24 cellular contexts compared by ENCODE assay signal in the genomic region with DNA sequence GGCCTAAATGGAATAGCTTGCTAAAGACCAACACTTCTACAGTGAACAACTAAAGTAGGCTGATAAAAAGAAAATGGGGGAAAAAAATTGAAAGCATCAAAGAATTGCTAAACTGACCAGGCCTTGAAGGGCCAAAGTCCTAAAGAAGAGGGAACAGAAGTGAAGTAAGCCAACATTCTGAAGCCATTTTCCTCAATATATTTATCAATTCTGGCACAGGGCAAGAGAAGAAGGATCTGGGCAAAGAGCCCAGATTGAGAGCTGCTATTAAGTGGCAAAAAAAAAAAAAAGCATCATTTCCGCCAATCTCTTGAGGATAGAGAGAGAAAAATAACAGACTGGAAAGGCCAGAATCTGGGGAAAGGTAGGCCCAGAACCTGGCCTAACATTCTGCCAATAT. TPM values are rescaled to one million over a fixed set of nuclear protein-coding genes. Genes with fewer than 3 reads are reported as not detected.
DNase-seq lines count a peak whose midpoint lies in the region; ATAC-seq and TF ChIP-seq lines count a peak whose summit lies in the region.
"Had no signal": no experiment of that assay in that cellular context is flagged by ENCODE, and none has a peak within 500 bp of the region (broad histone marks: within the 10 kb centered on the region; RNA-seq: fewer than 3 reads in every experiment).

No MANE protein-coding gene starts in this region.

- 57 to 62% methylated on average over 1 of the region's 1 CpG for WGBS in testis, 2 donors

- H3K27ac ChIP-seq in testis = no peak overlapping the region
- H3K27ac ChIP-seq: BLaER1 treated with 17β-estradiol and CSF1 and Interleukin-3, amounts not matched to agents 10 nM and 100 nM; SK-N-MC; stomach had no signal

- H3K36me3 ChIP-seq in testis (ENCODE audit: low read depth, missing control alignments) = no peaks in the 10 kb centered on the region

- no peak overlapping the region for H3K4me3 Mint-ChIP-seq in activated T-helper 17 cell treated with anti-CD3 and anti-CD28 coated beads, Interleukin-2, amount 50 U/mL, for 72 hours
- H3K4me3 Mint-ChIP-seq: dendritic cell treated with granulocyte-macrophage colony-stimulating factor and Interleukin-4, amounts not matched to agents 40 ng/mL and 50 ng/mL, for 4 days; neural crest cell had no signal

- H3K36me3 Mint-ChIP-seq in activated T-helper 17 cell treated with anti-CD3 and anti-CD28 coated beads, Interleukin-2, amount 50 U/mL, for 72 hours (ENCODE audit: low read depth) = peaks cover 52% of the 10 kb centered on the region

- no peaks in the 10 kb centered on the region for H3K9me3 ChIP-seq in testis

- H3K27ac Mint-ChIP-seq in activated T-helper 17 cell treated with anti-CD3 and anti-CD28 coated beads, Interleukin-2, amount 50 U/mL, for 72 hours = peak overlapping the region; percentile 47
- H3K27ac Mint-ChIP-seq: dendritic cell treated with granulocyte-macrophage colony-stimulating factor and Interleukin-4, amounts not matched to agents 40 ng/mL and 50 ng/mL, for 4 days had no signal

- H3K27me3 Mint-ChIP-seq in activated T-helper 17 cell treated with anti-CD3 and anti-CD28 coated beads, Interleukin-2, amount 50 U/mL, for 72 hours = no peaks in the 10 kb centered on the region
- H3K27me3 Mint-ChIP-seq: dendritic cell treated with granulocyte-macrophage colony-stimulating factor and Interleukin-4, amounts not matched to agents 40 ng/mL and 50 ng/mL, for 4 days had no signal

- intact Hi-C loops in left colon (cut with DNase I, micrococcal nuclease) = no loop called here
- intact Hi-C loops in testis (cut with DNase I; ENCODE audit: low total_unique reads) = no loop called here

- H3K4me1 ChIP-seq in testis = no peaks in the 10 kb centered on the region
- H3K4me1 ChIP-seq: BLaER1 treated with 17β-estradiol and CSF1 and Interleukin-3, amounts not matched to agents 10 nM and 100 nM had no signal

- H3K27me3 ChIP-seq in testis = no peaks in the 10 kb centered on the region
- H3K27me3 ChIP-seq: BLaER1 treated with 17β-estradiol and CSF1 and Interleukin-3, amounts not matched to agents 10 nM and 100 nM; stomach had no signal

- no peak for TF ChIP-seq CTCF in testis (IDR thresholded peaks at IDR 0.05)

- peaks cover 14% of the 10 kb centered on the region for H3K9me3 Mint-ChIP-seq in activated T-helper 17 cell treated with anti-CD3 and anti-CD28 coated beads, Interleukin-2, amount 50 U/mL, for 72 hours

- DNase-seq in NCI-H2081 (lab: John Stamatoyannopoulos, UW) (peak; percentile 22 to 82), NCI-H2081 treated with DMSO at 0.1 percent for 48 hours (lab: John Stamatoyannopoulos, UW) (no peak), left colon (no peak), testis (peak; percentile 26), kidney tubule cell (ENCODE audit: low spot score) (no peak)
- DNase-seq: activated CD4-positive, alpha-beta T cell treated with anti-CD3 and anti-CD28 coated beads for 4 hours; activated naive CD4-positive, alpha-beta T cell; aorta; DMS153; glutamatergic neuron; Kasumi-1; mesenchymal stem cell; NCI-H748 treated with DMSO at 0.1 percent for 48 hours; right cardiac atrium; stimulated activated CD4-positive, alpha-beta T cell treated with anti-CD3 and anti-CD28 coated beads, Interleukin-1b, Interleukin-23, amount 100 ng/mL, for 48 hours; stomach had no signal

- H3K4me3 ChIP-seq in testis = no peak overlapping the region
- H3K4me3 ChIP-seq: BLaER1 treated with 17β-estradiol and CSF1 and Interleukin-3, amounts not matched to agents 10 nM and 100 nM; SK-N-MC; stomach had no signal

- H3K4me1 Mint-ChIP-seq in activated T-helper 17 cell treated with anti-CD3 and anti-CD28 coated beads, Interleukin-2, amount 50 U/mL, for 72 hours = no peaks in the 10 kb centered on the region
- H3K4me1 Mint-ChIP-seq: neural crest cell had no signal

- no peak for ATAC-seq in activated T-helper 17 cell treated with anti-CD3 and anti-CD28 coated beads, Interleukin-2, amount 50 U/mL, for 72 hours (replicated peaks)
- ATAC-seq in left colon (peak; percentile 41), HG03439 (IDR thresholded peaks at IDR 0.05; ENCODE audit: unreplicated experiment) (no peak), HG02938 (IDR thresholded peaks at IDR 0.05; ENCODE audit: unreplicated experiment) (no peak)
- ATAC-seq: Panc1 had no signal

- no peak for TF ChIP-seq POLR2A in testis (IDR thresholded peaks at IDR 0.05)

RNA-seq across cellular contexts. Expression of gene FANCL, which starts 25.7 kb away (rescaled TPM):
- 10 to 100 TPM; 25.8 to 32.7 TPM for total RNA-seq in activated T-helper 17 cell treated with anti-CD3 and anti-CD28 coated beads, Interleukin-2, amount 50 U/mL, for 72 hours
- total RNA-seq in left colon (10 to 100 TPM; 14.6 to 16.6 TPM), testis (10 to 100 TPM; 36.6 to 52.3 TPM)
- polyA plus RNA-seq in testis (ENCODE audit: insufficient read depth, low read depth, low replicate concordance) = 27.8 TPM

Comparison
In these comparisons a context has a peak if more than half of its experiments do, and no peak if none do; other contexts are left out.
1. DNase-seq: peak in NCI-H2081 (2 of 2) and testis (single experiment); none in NCI-H2081 treated with DMSO at 0.1 percent for 48 hours (single experiment), left colon (0 of 2) and kidney tubule cell (single experiment).